8 cellular contexts compared by ENCODE assay signal in genomic region chr5:14869286-14870164, GRCh38. TPM values are rescaled to one million over a fixed set of nuclear protein-coding genes. Genes with fewer than 3 reads are reported as not detected.
DNase-seq lines count a peak whose midpoint lies in the region; ATAC-seq, FAIRE-seq and TF ChIP-seq lines count a peak whose summit lies in the region.

No MANE protein-coding gene starts in this region.

- DNase-seq in AG04449 (ENCODE audit: low read depth, low spot score) (no peak), NCI-H526 treated with DMSO at 0.1 percent for 48 hours (lab: John Stamatoyannopoulos, UW) (peak; percentile 23), MCF 10A (ENCODE audit: unreplicated experiment) (no peak), natural killer cell (no peak), HK-2 (ENCODE audit: unreplicated experiment) (no peak), urothelium cell line (ENCODE audit: low spot score) (no peak)

- intact Hi-C loops in MCF 10A (cut with micrococcal nuclease) (loop anchor here (1.0 to 2.0 kb wide), 2 partner anchors 53 to 142 kb away; no protein-coding TSS in a partner anchor), natural killer cell (cut with micrococcal nuclease) (loop anchor here (2.0 to 5.0 kb wide), 2 partner anchors 123 to 202 kb away; no protein-coding TSS in a partner anchor)

- peak overlapping the region; percentile 80 for H3K4me3 Mint-ChIP-seq in MCF 10A (ENCODE audit: unreplicated experiment)
- H3K4me3 Mint-ChIP-seq in natural killer cell: peak overlapping the region; percentile 97

- peaks cover 15% of the 10 kb centered on the region for H3K4me1 Mint-ChIP-seq in MCF 10A (ENCODE audit: insufficient read depth, unreplicated experiment)
- peaks cover 26 to 29% of the 10 kb centered on the region in 2 donors for H3K4me1 Mint-ChIP-seq in natural killer cell

- H3K4me3 ChIP-seq in AG04449 (ENCODE audit: low read depth, low read length): peak overlapping the region; percentile 74

- no peak for FAIRE-seq in urothelium cell line (lab: Jason Lieb, UNC)

- POLR2A ChIA-PET in AG04449 (lab: Yijun Ruan, JAX): no interaction called here
- POLR2A ChIA-PET in MCF 10A (lab: Yijun Ruan, JAX): interaction anchor here (0.6 to 2.8 kb wide), 13 partner anchors 12 to 205 kb away, joined by 3 to 22 read pairs (median 4); no protein-coding TSS in a partner anchor

- BruUV-seq in MCF 10A (replicated peaks; lab: Mats Ljungman, UMichigan): no TSS peak

- no peak for ATAC-seq in natural killer cell
- no peak for ATAC-seq in GM19463 (IDR thresholded peaks at IDR 0.05; ENCODE audit: unreplicated experiment)
- no peak for ATAC-seq in GM18861 (IDR thresholded peaks at IDR 0.05; ENCODE audit: unreplicated experiment)

- TF ChIP-seq CTCF in AG04449 (IDR thresholded peaks at IDR 0.05; ENCODE audit: insufficient read depth, low read length, missing control alignments) (no peak), MCF 10A (IDR thresholded peaks at IDR 0.05; ENCODE audit: unreplicated experiment) (no peak), natural killer cell (IDR thresholded peaks at IDR 0.05) (no peak)

- H3K27me3 Mint-ChIP-seq in MCF 10A (ENCODE audit: insufficient read depth, unreplicated experiment) (no peaks in the 10 kb centered on the region), natural killer cell (ENCODE audit: low read depth in 2 of 2) (no peaks in the 10 kb centered on the region)

- no peaks in the 10 kb centered on the region for H3K9me3 Mint-ChIP-seq in MCF 10A (ENCODE audit: unreplicated experiment)
- H3K9me3 Mint-ChIP-seq in natural killer cell: no peaks in the 10 kb centered on the region

- peak overlapping the region; percentile 63 for H3K27ac Mint-ChIP-seq in MCF 10A (ENCODE audit: low read depth, unreplicated experiment)
- peak overlapping the region; percentile 82 to 94 for H3K27ac Mint-ChIP-seq in natural killer cell

- peaks cover 6% of the 10 kb centered on the region for H3K36me3 Mint-ChIP-seq in MCF 10A (ENCODE audit: insufficient read depth, unreplicated experiment)
- no peaks in the 10 kb centered on the region for H3K36me3 Mint-ChIP-seq in natural killer cell

- CTCF ChIA-PET in AG04449 (lab: Yijun Ruan, JAX): interaction anchor here (0.8 to 6.7 kb wide), 9 partner anchors 7 to 185 kb away, joined by 3 to 46 read pairs (median 4); no protein-coding TSS in a partner anchor
- CTCF ChIA-PET in MCF 10A (lab: Yijun Ruan, JAX): interaction anchor here (0.6 to 5.7 kb wide), 8 partner anchors 8 to 700 kb away, joined by 3 to 25 read pairs (median 4); no protein-coding TSS in a partner anchor

RNA-seq across cellular contexts. Expression of gene ANKH, which starts 2.1 kb away (rescaled TPM):
- 51.3 and 65.7 TPM in 2 replicates for total RNA-seq in MCF 10A (2022)
- 10 to 100 TPM; 52.9 to 78.0 (median 63.8) TPM for total RNA-seq in natural killer cell
